Comparison of ENCODE assay signal across 7 cellular contexts in the genomic region with DNA sequence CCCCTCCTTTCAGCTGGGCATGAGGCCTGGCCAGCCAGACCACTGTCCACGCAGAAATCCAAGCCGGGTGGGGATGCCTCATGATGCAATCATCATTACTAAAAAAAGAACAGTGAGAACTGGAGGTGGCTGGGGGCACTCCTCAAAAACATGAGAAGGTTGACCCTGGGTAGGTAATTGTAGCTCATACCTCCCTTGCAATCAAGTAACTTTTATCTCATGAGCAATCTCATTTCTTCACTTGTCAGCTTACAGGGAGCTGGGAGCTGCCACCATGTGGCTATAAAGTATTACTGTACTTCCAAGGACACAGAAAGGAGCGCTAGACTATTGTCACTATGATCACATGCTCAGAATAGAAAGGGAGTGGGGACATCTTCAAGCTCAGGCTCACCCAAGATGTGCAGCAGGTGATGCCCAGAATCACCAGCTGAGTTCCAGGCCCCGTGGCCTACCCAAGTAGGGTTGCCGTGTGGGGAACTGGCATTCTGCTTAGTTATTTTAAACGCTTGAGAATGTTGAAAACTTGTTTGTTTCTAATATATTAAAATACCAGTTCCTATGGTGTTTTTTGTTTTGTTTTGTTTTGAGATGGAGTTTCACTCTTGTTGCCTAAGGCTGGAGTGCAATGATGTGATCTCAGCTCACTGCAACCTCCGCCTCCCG. TPM values are rescaled to one million over a fixed set of nuclear protein-coding genes. Genes with fewer than 3 reads are reported as not detected.
DNase-seq lines count a peak whose midpoint lies in the region; ATAC-seq and TF ChIP-seq lines count a peak whose summit lies in the region.

No MANE protein-coding gene starts in this region.

- H3K36me3 Mint-ChIP-seq in neural progenitor cell: no peaks in the 10 kb centered on the region
- H3K36me3 Mint-ChIP-seq in effector memory CD8-positive, alpha-beta T cell (ENCODE audit: insufficient read depth): no peaks in the 10 kb centered on the region
- H3K36me3 Mint-ChIP-seq in CD4-positive, alpha-beta T cell (ENCODE audit: low read depth): peaks cover 7% of the 10 kb centered on the region

- H3K4me3 Mint-ChIP-seq in neural progenitor cell: no peak overlapping the region
- H3K4me3 Mint-ChIP-seq in effector memory CD8-positive, alpha-beta T cell: no peak overlapping the region
- no peak overlapping the region for H3K4me3 Mint-ChIP-seq in CD4-positive, alpha-beta T cell

- TF ChIP-seq CTCF in GM12873 (IDR thresholded peaks at IDR 0.05; ENCODE audit: insufficient read depth, low read depth, low read length, missing control alignments) (peak; percentile 35), astrocyte of the cerebellum (IDR thresholded peaks at IDR 0.05; ENCODE audit: low read depth, low read length, missing control alignments) (peak; percentile 32), neural progenitor cell (IDR thresholded peaks at IDR 0.05) (peak; percentile 35)
- TF ChIP-seq CTCF in CD4-positive, alpha-beta T cell (IDR thresholded peaks at IDR 0.05): no peak

- H3K36me3 ChIP-seq in neural progenitor cell: no peaks in the 10 kb centered on the region

- peaks cover 12% of the 10 kb centered on the region for H3K4me1 ChIP-seq in neural progenitor cell

- H3K27ac ChIP-seq in neural progenitor cell: no peak overlapping the region
- H3K27ac ChIP-seq in CD4-positive, alpha-beta T cell (ENCODE audit: low read depth, low read length): no peak overlapping the region

- no peaks in the 10 kb centered on the region for H3K9me3 ChIP-seq in neural progenitor cell (ENCODE audit: low read depth)
- H3K9me3 ChIP-seq in CD4-positive, alpha-beta T cell (ENCODE audit: control insufficient read depth, low read length): no peaks in the 10 kb centered on the region

- H3K79me2 ChIP-seq in neural progenitor cell (ENCODE audit: low read depth): no peaks in the 10 kb centered on the region

- no peak overlapping the region for H3K4me2 ChIP-seq in neural progenitor cell

- peaks cover 15% of the 10 kb centered on the region for H3K4me1 Mint-ChIP-seq in neural progenitor cell
- no peaks in the 10 kb centered on the region for H3K4me1 Mint-ChIP-seq in effector memory CD8-positive, alpha-beta T cell (ENCODE audit: low read depth in 2 of 2)
- no peaks in the 10 kb centered on the region for H3K4me1 Mint-ChIP-seq in CD4-positive, alpha-beta T cell (ENCODE audit: low read depth)

- no peak overlapping the region for H2AFZ ChIP-seq in neural progenitor cell (replicated peaks)

- intact Hi-C loops in CD4-positive, alpha-beta T cell (cut with DNase I, micrococcal nuclease): no loop called here

- H3F3A ChIP-seq in neural progenitor cell (ENCODE audit: low read depth): no peaks in the 10 kb centered on the region

- in situ Hi-C loops in astrocyte of the cerebellum (cut with HindIII; ENCODE audit: low sequenced_read_pairs): no loop called here

- no peak overlapping the region for H3K9ac ChIP-seq in neural progenitor cell

- no peak overlapping the region for H3K27ac Mint-ChIP-seq in neural progenitor cell
- no peak overlapping the region for H3K27ac Mint-ChIP-seq in effector memory CD8-positive, alpha-beta T cell
- H3K27ac Mint-ChIP-seq in CD4-positive, alpha-beta T cell: no peak overlapping the region

- H3K27me3 ChIP-seq in neural progenitor cell: no peaks in the 10 kb centered on the region
- H3K27me3 ChIP-seq in CD4-positive, alpha-beta T cell (ENCODE audit: control insufficient read depth, insufficient read depth, low read length): no peaks in the 10 kb centered on the region

- no peaks in the 10 kb centered on the region for H4K20me1 ChIP-seq in neural progenitor cell (ENCODE audit: low read depth)

- POLR2A ChIA-PET in CD4-positive, alpha-beta T cell (lab: Charles Lee): interaction anchor here (3.0 kb wide), 1 partner anchor 15 kb away, joined by 10 read pairs; a partner anchor contains a TSS

- DNase-seq in NCI-H146 (lab: John Stamatoyannopoulos, UW) (peak; percentile 45), astrocyte of the cerebellum (ENCODE audit: low read depth) (no peak), neural progenitor cell (ENCODE audit: low spot score) (peak; percentile 24)
- no peak for DNase-seq in effector memory CD8-positive, alpha-beta T cell
- DNase-seq in CD4-positive, alpha-beta T cell: no peak

- H3K4me3 ChIP-seq in astrocyte of the cerebellum (ENCODE audit: low read depth, low read length): no peak overlapping the region
- no peak overlapping the region for H3K4me3 ChIP-seq in neural progenitor cell

- CTCF ChIA-PET in CD4-positive, alpha-beta T cell (lab: Charles Lee): interaction anchor here (0.9 to 1.1 kb wide), 2 partner anchors 15 to 21 kb away, joined by 3 read pairs; no protein-coding TSS in a partner anchor

- no peaks in the 10 kb centered on the region for H3K9me3 Mint-ChIP-seq in neural progenitor cell
- no peaks in the 10 kb centered on the region for H3K9me3 Mint-ChIP-seq in effector memory CD8-positive, alpha-beta T cell
- no peaks in the 10 kb centered on the region for H3K9me3 Mint-ChIP-seq in CD4-positive, alpha-beta T cell

- H3K27me3 Mint-ChIP-seq in neural progenitor cell (ENCODE audit: insufficient read depth, low read depth): peaks cover 4% of the 10 kb centered on the region
- H3K27me3 Mint-ChIP-seq in effector memory CD8-positive, alpha-beta T cell: no peaks in the 10 kb centered on the region
- H3K27me3 Mint-ChIP-seq in CD4-positive, alpha-beta T cell: no peaks in the 10 kb centered on the region

- ATAC-seq in effector memory CD8-positive, alpha-beta T cell (replicated peaks): no peak
- ATAC-seq in GM21737 (IDR thresholded peaks at IDR 0.05; ENCODE audit: unreplicated experiment): no peak
- ATAC-seq in CD4-positive, alpha-beta T cell (ENCODE audit: poor library complexity): no peak

RNA-seq across cellular contexts. Expression of a gene that starts 3.0 kb away (rescaled TPM):
- total RNA-seq in neural progenitor cell (ENCODE audit: low replicate concordance): 0.09 TPM in 1 of 2 replicates, not detected in the other
- 1 to 10 TPM in 1 of 2 experiments, under 1 TPM in 1; 0.75 to 1.1 TPM for total RNA-seq in CD4-positive, alpha-beta T cell

RNA-seq across cellular contexts. Expression of a gene that starts 15.1 kb away (rescaled TPM):
- total RNA-seq in neural progenitor cell (ENCODE audit: low replicate concordance): 4.5 and 5.8 TPM in 2 replicates
- total RNA-seq in CD4-positive, alpha-beta T cell: 10 to 100 TPM; 23.1 to 23.7 TPM

RNA-seq across cellular contexts. Expression of a gene that starts 15.2 kb away (rescaled TPM):
- 0.28 and 0.30 TPM in 2 replicates for total RNA-seq in neural progenitor cell (ENCODE audit: low replicate concordance)
- 1 to 10 TPM; 5.1 to 5.4 TPM for total RNA-seq in CD4-positive, alpha-beta T cell

RNA-seq across cellular contexts. Expression of a gene that starts 21.8 kb away (rescaled TPM):
- total RNA-seq in neural progenitor cell (ENCODE audit: low replicate concordance): 0.06 and 0.88 TPM in 2 replicates
- 1 to 10 TPM; 4.4 to 4.6 TPM for total RNA-seq in CD4-positive, alpha-beta T cell

Comparison
In these comparisons a context has a peak if more than half of its experiments do, and no peak if none do; other contexts are left out.
1. DNase-seq: peak in NCI-H146 (single experiment) and neural progenitor cell (single experiment); none in astrocyte of the cerebellum (single experiment), effector memory CD8-positive, alpha-beta T cell (0 of 3) and CD4-positive, alpha-beta T cell (0 of 10).